ENCODE assay signal across 25 cellular contexts in the genomic region with DNA sequence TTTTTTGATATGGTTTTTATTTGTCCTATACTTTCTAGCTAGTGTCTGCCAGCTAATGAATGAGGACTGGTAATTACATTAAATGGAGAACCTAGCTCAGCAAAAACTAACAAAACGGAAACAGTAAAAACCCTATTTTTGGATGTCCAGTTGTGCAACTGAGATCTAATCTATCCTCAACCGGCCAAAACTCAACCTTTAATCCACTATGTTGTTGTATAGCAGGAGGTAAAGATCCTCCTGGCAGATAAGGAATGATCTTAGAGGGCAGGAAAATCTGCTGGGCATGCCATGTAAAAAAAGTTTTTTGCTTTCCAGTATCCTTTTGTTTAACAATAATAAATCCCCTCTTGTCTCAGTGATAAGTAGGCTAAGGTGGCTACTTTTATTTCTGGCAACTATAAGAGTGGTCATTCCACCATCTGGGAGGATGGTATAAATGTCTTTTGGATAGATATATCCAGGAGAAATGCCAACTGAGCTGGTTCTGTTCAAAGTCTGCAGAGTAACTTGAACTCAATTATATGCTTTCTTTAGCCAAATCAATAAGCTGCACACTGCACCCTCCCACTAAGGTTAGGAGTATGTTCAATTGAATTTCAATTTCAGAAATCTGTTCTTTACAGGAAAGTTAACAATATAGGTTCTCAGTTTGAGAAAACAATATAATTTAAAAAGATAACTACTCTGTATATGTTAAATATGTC. TPM values are rescaled to one million over a fixed set of nuclear protein-coding genes. Genes with fewer than 3 reads are reported as not detected.
DNase-seq lines count a peak whose midpoint lies in the region; ATAC-seq and TF ChIP-seq lines count a peak whose summit lies in the region.
"Had no signal": no experiment of that assay in that cellular context is flagged by ENCODE, and none has a peak within 500 bp of the region (broad histone marks: within the 10 kb centered on the region; RNA-seq: fewer than 3 reads in every experiment).

No MANE protein-coding gene starts in this region.

- no peaks in the 10 kb centered on the region for H3K27me3 Mint-ChIP-seq in CD4-positive, CD25-positive, alpha-beta regulatory T cell
- no peaks in the 10 kb centered on the region for H3K27me3 Mint-ChIP-seq in T-helper 17 cell
- H3K27me3 Mint-ChIP-seq: stimulated activated naive CD8-positive, alpha-beta T cell treated with anti-CD3 and anti-CD28 coated beads, Interleukin-15, amount 100 ng/mL, for 72 hours had no signal

- H3K4me1 ChIP-seq in CD4-positive, CD25-positive, alpha-beta regulatory T cell (ENCODE audit: control insufficient read depth, insufficient read depth, low read length, poor library complexity, severe bottlenecking): no peaks in the 10 kb centered on the region
- H3K4me1 ChIP-seq: BE2C, HAP-1, thyroid gland had no signal

- peak overlapping the region in 2 of 3 donors; percentile 16 to 38 for H3K27ac Mint-ChIP-seq in CD4-positive, CD25-positive, alpha-beta regulatory T cell
- no peak overlapping the region for H3K27ac Mint-ChIP-seq in T-helper 17 cell
- H3K27ac Mint-ChIP-seq: activated naive CD4-positive, alpha-beta T cell treated with anti-CD3 and anti-CD28 coated beads for 36 hours; mesothelial cell of epicardium had no signal

- H3K36me3 Mint-ChIP-seq in CD4-positive, CD25-positive, alpha-beta regulatory T cell: peaks cover 45% of the 10 kb centered on the region
- H3K36me3 Mint-ChIP-seq in T-helper 17 cell (ENCODE audit: low read depth): peaks cover 19% of the 10 kb centered on the region
- H3K36me3 Mint-ChIP-seq: natural killer cell had no signal

- in situ Hi-C loops in KBM-7 (cut with MboI; ENCODE audit: low pct_unique_long_range_greater_than_20kb, low sequenced_read_pairs): no loop called here

- no peaks in the 10 kb centered on the region for H3K27me3 ChIP-seq in CD4-positive, CD25-positive, alpha-beta regulatory T cell (ENCODE audit: control insufficient read depth, insufficient read depth, low read length)
- H3K27me3 ChIP-seq: BE2C, thyroid gland had no signal

- no peak overlapping the region for H3K4me3 ChIP-seq in CD4-positive, CD25-positive, alpha-beta regulatory T cell (ENCODE audit: low read depth, low read length)
- H3K4me3 ChIP-seq in fibroblast of villous mesenchyme (ENCODE audit: low read depth, low read length): no peak overlapping the region
- H3K4me3 ChIP-seq: HAP-1, thyroid gland had no signal

- no peak for TF ChIP-seq CTCF in fibroblast of villous mesenchyme (IDR thresholded peaks at IDR 0.05; ENCODE audit: insufficient read depth, low read depth, low read length)

- DNase-seq in CD4-positive, CD25-positive, alpha-beta regulatory T cell: no peak
- DNase-seq in KBM-7 (peak; percentile 84), NOMO-1 treated with dmso at 0.1 percent for 144 hours (lab: John Stamatoyannopoulos, UW; ENCODE audit: unreplicated experiment) (peak; percentile 40), fibroblast of villous mesenchyme (ENCODE audit: low read depth) (peak; percentile 63), GDM1 (lab: John Stamatoyannopoulos, UW) (no peak), T-helper 17 cell (no peak)
- DNase-seq: ACHN; activated CD4-positive, alpha-beta T cell treated with anti-CD3 and anti-CD28 coated beads, Interleukin-2, amount 50 U/mL, for 1 hour; activated naive CD4-positive, alpha-beta T cell treated with anti-CD3 and anti-CD28 coated beads for 36 hours; amygdala; BE2C; islet precursor cell; KG1; natural killer cell; NCI-H1092; NCI-H1694 treated with DMSO at 0.1 percent for 48 hours; NCI-H524 treated with DMSO at 0.1 percent for 48 hours; NK-92 treated with Interleukin-12 subunit alpha and Interleukin-12 subunit beta, amount 100 ng/mL, for 24 hours; stimulated activated naive CD8-positive, alpha-beta T cell treated with anti-CD3 and anti-CD28 coated beads, Interleukin-15, amount 100 ng/mL, for 72 hours; T-helper 9 cell; thyroid gland had no signal

- H3K36me3 ChIP-seq in CD4-positive, CD25-positive, alpha-beta regulatory T cell (ENCODE audit: control insufficient read depth, insufficient read depth, low read length): peaks cover 74% of the 10 kb centered on the region
- H3K36me3 ChIP-seq: BE2C, HAP-1 had no signal

- no peaks in the 10 kb centered on the region for H3K9me3 Mint-ChIP-seq in CD4-positive, CD25-positive, alpha-beta regulatory T cell
- H3K9me3 Mint-ChIP-seq: activated naive CD4-positive, alpha-beta T cell treated with anti-CD3 and anti-CD28 coated beads for 36 hours; natural killer cell; stimulated activated naive CD8-positive, alpha-beta T cell treated with anti-CD3 and anti-CD28 coated beads, Interleukin-15, amount 100 ng/mL, for 72 hours had no signal

- ATAC-seq in CD4-positive, CD25-positive, alpha-beta regulatory T cell (ENCODE audit: low read depth in 2 of 2): no peak
- no peak for ATAC-seq in GM21825 (IDR thresholded peaks at IDR 0.05; ENCODE audit: unreplicated experiment)
- no peak for ATAC-seq in GM19395 (IDR thresholded peaks at IDR 0.05; ENCODE audit: unreplicated experiment)
- ATAC-seq in T-helper 17 cell: no peak
- ATAC-seq: natural killer cell; stimulated activated naive CD8-positive, alpha-beta T cell treated with anti-CD3 and anti-CD28 coated beads, Interleukin-15, amount 100 ng/mL, for 72 hours had no signal

- no peaks in the 10 kb centered on the region for H3K9me3 ChIP-seq in CD4-positive, CD25-positive, alpha-beta regulatory T cell (ENCODE audit: control insufficient read depth in 2 of 2, low read length in 2 of 2)
- H3K9me3 ChIP-seq in T-helper 17 cell (ENCODE audit: control insufficient read depth, low read length, poor library complexity, severe bottlenecking): no peaks in the 10 kb centered on the region
- H3K9me3 ChIP-seq: BE2C, HAP-1, thyroid gland had no signal

- H3K4me3 Mint-ChIP-seq in CD4-positive, CD25-positive, alpha-beta regulatory T cell: no peak overlapping the region
- no peak overlapping the region for H3K4me3 Mint-ChIP-seq in T-helper 17 cell
- H3K4me3 Mint-ChIP-seq: activated naive CD4-positive, alpha-beta T cell treated with anti-CD3 and anti-CD28 coated beads for 36 hours; mesothelial cell of epicardium; natural killer cell; stimulated activated naive CD8-positive, alpha-beta T cell treated with anti-CD3 and anti-CD28 coated beads, Interleukin-15, amount 100 ng/mL, for 72 hours had no signal

- peaks cover 0 to 19% (median 12%) of the 10 kb centered on the region in 4 donors for H3K4me1 Mint-ChIP-seq in CD4-positive, CD25-positive, alpha-beta regulatory T cell
- H3K4me1 Mint-ChIP-seq in T-helper 17 cell: peaks cover 9% of the 10 kb centered on the region
- H3K4me1 Mint-ChIP-seq: stimulated activated naive CD8-positive, alpha-beta T cell treated with anti-CD3 and anti-CD28 coated beads, Interleukin-15, amount 100 ng/mL, for 72 hours had no signal

- H3K27ac ChIP-seq in CD4-positive, CD25-positive, alpha-beta regulatory T cell (ENCODE audit: insufficient read depth, low read length, poor library complexity, severe bottlenecking): no peak overlapping the region
- H3K27ac ChIP-seq: thyroid gland had no signal

RNA-seq across cellular contexts. Expression of a gene that starts 40.1 kb away (rescaled TPM):
- total RNA-seq in CD4-positive, CD25-positive, alpha-beta regulatory T cell: 50.7 TPM
- polyA plus RNA-seq in CD4-positive, CD25-positive, alpha-beta regulatory T cell: 100 to 1,000 TPM in 3 of 4 donors, 10 to 100 TPM in 1; 94.7 to 168 (median 142) TPM
- total RNA-seq in fibroblast of villous mesenchyme (75.1 and 90.8 TPM in 2 replicates), T-helper 17 cell (10 to 100 TPM; 27.8 to 37.6 TPM)

Comparison
In these comparisons a context has a peak if more than half of its experiments do, and no peak if none do; other contexts are left out.
1. DNase-seq: peak in KBM-7 (single experiment), NOMO-1 treated with dmso at 0.1 percent for 144 hours (single experiment) and fibroblast of villous mesenchyme (single experiment); none in CD4-positive, CD25-positive, alpha-beta regulatory T cell (0 of 3), GDM1 (single experiment) and T-helper 17 cell (0 of 3).